16 cellular contexts compared by ENCODE assay signal in the genomic region with DNA sequence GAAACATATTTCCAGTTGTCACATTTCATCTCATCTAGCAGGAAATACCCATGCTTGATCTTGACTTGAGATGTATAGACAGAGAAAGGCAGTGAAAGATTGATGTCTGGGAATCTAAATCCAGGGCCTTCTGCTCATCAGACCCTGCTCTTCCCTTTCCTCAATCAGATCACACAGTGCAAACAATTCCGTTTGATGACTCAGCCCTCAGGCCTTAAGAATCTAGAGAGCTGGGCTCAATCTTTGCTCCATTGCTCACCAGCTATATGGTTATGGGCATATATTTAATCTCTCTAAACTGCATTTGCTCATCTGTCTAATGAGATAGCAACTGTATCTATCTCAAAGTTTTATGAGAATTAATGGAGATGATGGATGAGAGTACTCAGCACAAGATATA.
A peak's percentile ranks its signal among the peaks of the same experiment; 100 is the strongest.
DNase-seq lines count a peak whose midpoint lies in the region; ATAC-seq, FAIRE-seq and TF ChIP-seq lines count a peak whose summit lies in the region.
"Had no signal": no experiment of that assay in that cellular context is flagged by ENCODE, and none has a peak within 500 bp of the region (broad histone marks: within the 10 kb centered on the region; RNA-seq: fewer than 3 reads in every experiment).

No MANE protein-coding gene starts in this region.

- H3K4me3 ChIP-seq in RWPE2 (ENCODE audit: severe bottlenecking) (no peak overlapping the region), fibroblast of mammary gland (ENCODE audit: control insufficient read depth, low read depth, low read length) (no peak overlapping the region), small intestine (ENCODE audit: low read depth in 1 of 2, low read length in 2 of 2) (no peak overlapping the region), dorsolateral prefrontal cortex (no peak overlapping the region), tibial artery (no peak overlapping the region)
- H3K4me3 ChIP-seq: GM23338, lower lobe of right lung, prostate gland had no signal

- no peak for FAIRE-seq in small intestine (lab: Jason Lieb, UNC)

- 28 to 47% (median 45%) methylated on average over 1 of the region's 1 CpG for WGBS in small intestine, 3 donors

- intact Hi-C loops in dorsolateral prefrontal cortex (cut with DNase I) (no loop called here), tibial artery (cut with DNase I; ENCODE audit: low total_unique reads) (no loop called here)

- no peak for TF ChIP-seq CTCF in RWPE2 (IDR thresholded peaks at IDR 0.05; ENCODE audit: poor library complexity, severe bottlenecking)
- TF ChIP-seq CTCF in fibroblast of mammary gland (conservative IDR thresholded peaks at IDR 0.05; ENCODE audit: control insufficient read depth, insufficient read depth, low read depth, low read length) = no peak
- TF ChIP-seq CTCF in dorsolateral prefrontal cortex (IDR thresholded peaks at IDR 0.05 in 54 of 56, conservative IDR thresholded peaks at IDR 0.05 in 2 of 56; ENCODE audit: low read depth in 1 of 56, partially characterized antibody in 56 of 56) = no peak
- no peak for TF ChIP-seq CTCF in GM13977 (IDR thresholded peaks at IDR 0.05; ENCODE audit: extremely low read depth, insufficient read depth, missing control alignments)
- no peak for TF ChIP-seq CTCF in tibial artery (IDR thresholded peaks at IDR 0.05)

- H3K4me1 ChIP-seq in RWPE2 (ENCODE audit: insufficient read depth, poor library complexity, severe bottlenecking) (no peaks in the 10 kb centered on the region), small intestine (ENCODE audit: control insufficient read depth in 2 of 2, insufficient read depth in 1 of 2, low read depth in 1 of 2, low read length in 1 of 2) (no peaks in the 10 kb centered on the region), tibial artery (peaks cover 0 to 29% (median 12%) of the 10 kb centered on the region in 4 donors)
- H3K4me1 ChIP-seq: lower lobe of right lung, prostate gland had no signal

- H3K27me3 ChIP-seq in RWPE2 (ENCODE audit: insufficient read depth, poor library complexity, severe bottlenecking) (no peaks in the 10 kb centered on the region), small intestine (ENCODE audit: control insufficient read depth in 2 of 2, insufficient read depth in 2 of 2, low read length in 2 of 2) (no peaks in the 10 kb centered on the region), dorsolateral prefrontal cortex (no peaks in the 10 kb centered on the region), tibial artery (no peaks in the 10 kb centered on the region)

- H3K9me3 ChIP-seq in RWPE2 (ENCODE audit: severe bottlenecking) (no peaks in the 10 kb centered on the region), small intestine (ENCODE audit: control insufficient read depth, low read depth) (no peaks in the 10 kb centered on the region), tibial artery (no peaks in the 10 kb centered on the region)
- H3K9me3 ChIP-seq: lower lobe of right lung, prostate gland had no signal

- H3K27ac ChIP-seq in RWPE2 (ENCODE audit: poor library complexity, severe bottlenecking) (no peak overlapping the region), small intestine (ENCODE audit: low read depth in 1 of 2, low read length in 1 of 2) (no peak overlapping the region), dorsolateral prefrontal cortex (no peak overlapping the region), tibial artery (no peak overlapping the region)
- H3K27ac ChIP-seq: lower lobe of right lung, prostate gland had no signal

- no peaks in the 10 kb centered on the region for H3K36me3 ChIP-seq in RWPE2 (ENCODE audit: low read depth)
- no peaks in the 10 kb centered on the region for H3K36me3 ChIP-seq in small intestine (ENCODE audit: control insufficient read depth in 2 of 2, insufficient read depth in 2 of 2, low read length in 2 of 2)
- no peaks in the 10 kb centered on the region for H3K36me3 ChIP-seq in tibial artery
- H3K36me3 ChIP-seq: lower lobe of right lung, prostate gland had no signal

- peak; percentile 16 for DNase-seq in ELF-1 (ENCODE audit: low read depth, low spot score)
- no peak for DNase-seq in RWPE2 (ENCODE audit: low spot score)
- peak; percentile 19 for DNase-seq in fibroblast of mammary gland (ENCODE audit: low read depth)
- DNase-seq in small intestine = peak; percentile 5
- DNase-seq in dorsolateral prefrontal cortex = no peak
- no peak for DNase-seq in GM13977 (ENCODE audit: low spot score)
- DNase-seq in tibial artery = no peak
- DNase-seq: activated CD8-positive, alpha-beta memory T cell treated with anti-CD3 and anti-CD28 coated beads for 24 hours; activated gamma-delta T cell; DND-41; lower lobe of right lung; naive thymus-derived CD4-positive, alpha-beta T cell; NCI-H2029 treated with DMSO at 0.1 percent for 48 hours; NCI-H524 treated with DMSO at 0.1 percent for 48 hours had no signal

- peak; percentile 89 for ATAC-seq in RWPE2 (ENCODE audit: low read depth)
- ATAC-seq: GM23338; lower lobe of right lung; naive thymus-derived CD4-positive, alpha-beta T cell had no signal

- in situ Hi-C loops in GM13977 (cut with MboI; ENCODE audit: low pct_unique_long_range_greater_than_20kb, low sequenced_read_pairs, unreplicated experiment) = no loop called here

Comparison
In these comparisons a context has a peak if more than half of its experiments do, and no peak if none do; other contexts are left out.
1. DNase-seq: peak in ELF-1 (single experiment), fibroblast of mammary gland (single experiment) and small intestine (single experiment); none in RWPE2 (single experiment), dorsolateral prefrontal cortex (0 of 10), GM13977 (single experiment) and tibial artery (0 of 2).